ENCODE assay signal across 23 cellular contexts in the genomic region with DNA sequence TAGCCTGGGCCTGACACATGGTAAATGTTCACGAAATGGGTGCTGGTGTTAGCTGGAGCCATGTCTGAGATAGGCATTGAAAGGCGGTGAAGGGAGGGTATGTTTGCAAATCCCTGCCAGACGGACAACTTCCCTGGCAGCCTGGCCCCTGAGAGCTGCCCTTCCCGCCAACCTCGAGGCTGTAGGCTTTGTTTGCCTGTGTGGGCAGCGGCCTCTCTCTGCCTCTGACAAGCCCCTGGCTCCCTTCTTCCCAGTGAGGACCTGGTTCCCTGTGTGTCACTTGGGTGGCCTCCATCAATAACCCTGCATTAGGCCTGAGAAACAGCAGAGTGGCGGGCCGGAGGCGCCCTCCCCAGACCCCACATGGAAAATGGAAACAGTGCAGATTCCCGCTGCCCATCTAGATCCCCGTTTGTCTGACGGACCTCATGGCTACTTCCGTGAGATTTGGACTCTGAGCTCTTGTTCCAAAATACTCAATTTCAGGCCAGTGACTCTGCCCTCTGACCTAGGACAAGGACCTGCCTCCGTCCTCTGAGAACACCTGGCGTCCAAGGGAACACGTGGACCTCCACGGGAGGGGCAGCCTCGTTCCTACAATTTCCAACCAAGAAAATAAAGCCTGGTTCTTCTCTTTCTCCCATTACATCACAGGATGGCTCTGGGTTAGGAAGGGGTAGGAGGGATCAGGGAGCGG.
"Had no signal": no experiment of that assay in that cellular context is flagged by ENCODE, and none has a peak within 500 bp of the region (broad histone marks: within the 10 kb centered on the region; RNA-seq: fewer than 3 reads in every experiment).

No MANE protein-coding gene starts in this region.

- DNase-seq: activated CD4-positive, alpha-beta T cell treated with anti-CD3 and anti-CD28 coated beads for 4 hours; activated CD4-positive, alpha-beta T cell treated with anti-CD3 and anti-CD28 coated beads, Interleukin-2, amount 50 U/mL, for 4 hours; activated effector memory CD4-positive, alpha-beta T cell treated with Interleukin-2 at 50 U/mL for 16 hours; activated naive CD4-positive, alpha-beta T cell treated with Interleukin-2 at 50 U/mL for 16 hours; activated T-cell treated with anti-CD3 and anti-CD28 coated beads for 4 hours; cerebellar nuclear complex; colonic mucosa; dorsolateral prefrontal cortex; effector memory CD4-positive, alpha-beta T cell; erythroblast; gastrocnemius medialis; glutamatergic neuron; left ventricle myocardium inferior; midbrain; naive thymus-derived CD8-positive, alpha-beta T cell; stimulated activated CD4-positive, alpha-beta T cell treated with anti-CD3 and anti-CD28 coated beads, Interleukin-15, amount 100 ng/mL, for 24 hours; stimulated activated CD4-positive, alpha-beta T cell treated with anti-CD3 and anti-CD28 coated beads, Interleukin-2, amount 100 ng/mL, for 24 hours; stimulated activated naive CD4-positive, alpha-beta T cell treated with Interleukin-2 at 50 U/mL for 16 hours had no signal

- H3K9me3 ChIP-seq: gastrocnemius medialis, vagina had no signal

- H3K27ac Mint-ChIP-seq: activated naive CD8-positive, alpha-beta T cell; naive thymus-derived CD8-positive, alpha-beta T cell; progenitor cell of endocrine pancreas; type B pancreatic cell had no signal

- H3K4me3 Mint-ChIP-seq: activated naive CD8-positive, alpha-beta T cell; naive thymus-derived CD8-positive, alpha-beta T cell; type B pancreatic cell had no signal

- H3K4me3 ChIP-seq: colonic mucosa, dorsolateral prefrontal cortex, gastrocnemius medialis, left ventricle myocardium inferior, vagina had no signal

- H3K4me1 ChIP-seq: colonic mucosa, vagina had no signal

- H3K36me3 ChIP-seq: colonic mucosa, gastrocnemius medialis, left ventricle myocardium inferior, vagina had no signal

- H3K36me3 Mint-ChIP-seq: type B pancreatic cell had no signal

- ATAC-seq: gastrocnemius medialis; naive thymus-derived CD8-positive, alpha-beta T cell had no signal

- H3K27me3 ChIP-seq: colonic mucosa, dorsolateral prefrontal cortex, gastrocnemius medialis, vagina had no signal

- H3K27me3 Mint-ChIP-seq: activated naive CD8-positive, alpha-beta T cell had no signal

- H3K27ac ChIP-seq: colonic mucosa, dorsolateral prefrontal cortex, gastrocnemius medialis, left ventricle myocardium inferior, vagina had no signal

- H3K9me3 Mint-ChIP-seq: type B pancreatic cell had no signal

- FAIRE-seq: islet of Langerhans had no signal
